Comparison of ENCODE assay signal across 30 cellular contexts in genomic region chr7:72292794-72293193, GRCh38.
"Had no signal": no experiment of that assay in that cellular context is flagged by ENCODE, and none has a peak within 500 bp of the region (broad histone marks: within the 10 kb centered on the region; RNA-seq: fewer than 3 reads in every experiment).

No MANE protein-coding gene starts in this region.

- H3K4me2 ChIP-seq: KMS-11 had no signal

- H3K9me3 ChIP-seq: ascending aorta had no signal

- H3K36me3 Mint-ChIP-seq: activated CD4-positive, alpha-beta memory T cell treated with anti-CD3 and anti-CD28 coated beads for 36 hours; activated naive CD4-positive, alpha-beta T cell treated with anti-CD3 and anti-CD28 coated beads, Interleukin-2, amount 50 U/mL, for 72 hours had no signal

- H3K4me3 ChIP-seq: ascending aorta, body of pancreas, SK-N-MC had no signal

- H3K27ac ChIP-seq: ascending aorta, body of pancreas, KMS-11, SK-N-MC had no signal

- DNase-seq: activated B cell treated with CpG ODN at 0.5 μM for 24 hours; activated CD4-positive, alpha-beta memory T cell treated with anti-CD3 and anti-CD28 coated beads for 36 hours; activated CD4-positive, alpha-beta T cell treated with anti-CD3 and anti-CD28 coated beads for 1 hour; activated CD4-positive, alpha-beta T cell treated with anti-CD3 and anti-CD28 coated beads, Interleukin-2, amount 10 ng/mL, durations not matched to agents 7 days and 5 days; activated CD8-positive, alpha-beta memory T cell treated with anti-CD3 and anti-CD28 coated beads for 24 hours; activated effector memory CD4-positive, alpha-beta T cell treated with anti-CD3 and anti-CD28 coated beads, Interleukin-2, amount 50 U/mL, for 16 hours; activated naive CD4-positive, alpha-beta T cell treated with Interleukin-2 at 50 U/mL for 16 hours; activated naive CD8-positive, alpha-beta T cell treated with anti-CD3 and anti-CD28 coated beads, Interleukin-2, amount 50 U/mL, for 24 hours; activated T-cell treated with anti-CD3 and anti-CD28 coated beads, Interleukin-2, amount 50 U/mL, for 4 hours; amniotic stem cell; body of pancreas; central memory CD4-positive, alpha-beta T cell; NCI-H1092; NCI-H1417; NCI-H1930; NCI-H2107; NCI-H345; NCI-H510A; NCI-H526 treated with DMSO at 0.1 percent for 48 hours; NK-92 treated with Interleukin-12 subunit alpha and Interleukin-12 subunit beta, amount 100 ng/mL, for 24 hours; OCI-M1; RPMI8226; T-helper 1 cell had no signal

- ATAC-seq: activated naive CD4-positive, alpha-beta T cell treated with anti-CD3 and anti-CD28 coated beads, Interleukin-2, amount 50 U/mL, for 72 hours; activated naive CD8-positive, alpha-beta T cell treated with anti-CD3 and anti-CD28 coated beads, Interleukin-2, amount 50 U/mL, for 24 hours; activated T-cell treated with anti-CD3 and anti-CD28 coated beads, Interleukin-2, amount 50 U/mL, for 4 hours; body of pancreas; Panc1; Right ventricle myocardium inferior had no signal

- H3K4me1 ChIP-seq: ascending aorta, body of pancreas had no signal

- H3K4me1 Mint-ChIP-seq: activated B cell treated with CpG ODN at 0.5 μM for 24 hours; activated CD4-positive, alpha-beta T cell treated with anti-CD3 and anti-CD28 coated beads, Interleukin-2, amount 10 ng/mL, durations not matched to agents 7 days and 5 days; activated naive CD8-positive, alpha-beta T cell treated with anti-CD3 and anti-CD28 coated beads, Interleukin-2, amount 50 U/mL, for 24 hours had no signal

- H3K36me3 ChIP-seq: ascending aorta had no signal

- H3K9me3 Mint-ChIP-seq: activated CD4-positive, alpha-beta T cell treated with anti-CD3 and anti-CD28 coated beads, Interleukin-2, amount 10 ng/mL, durations not matched to agents 7 days and 5 days had no signal

- H3K27ac Mint-ChIP-seq: activated B cell treated with CpG ODN at 0.5 μM for 24 hours; activated CD4-positive, alpha-beta memory T cell treated with anti-CD3 and anti-CD28 coated beads for 36 hours; activated CD4-positive, alpha-beta T cell treated with anti-CD3 and anti-CD28 coated beads, Interleukin-2, amount 10 ng/mL, durations not matched to agents 7 days and 5 days; activated naive CD4-positive, alpha-beta T cell treated with anti-CD3 and anti-CD28 coated beads, Interleukin-2, amount 50 U/mL, for 72 hours; activated naive CD8-positive, alpha-beta T cell treated with anti-CD3 and anti-CD28 coated beads, Interleukin-2, amount 50 U/mL, for 24 hours had no signal

- H3K27me3 ChIP-seq: ascending aorta, body of pancreas had no signal

- FAIRE-seq: bronchial epithelial cell had no signal

- H3K9ac ChIP-seq: KMS-11 had no signal

- H3K27me3 Mint-ChIP-seq: activated B cell treated with CpG ODN at 0.5 μM for 24 hours; activated CD4-positive, alpha-beta memory T cell treated with anti-CD3 and anti-CD28 coated beads for 36 hours; activated CD4-positive, alpha-beta T cell treated with anti-CD3 and anti-CD28 coated beads, Interleukin-2, amount 10 ng/mL, durations not matched to agents 7 days and 5 days; activated naive CD8-positive, alpha-beta T cell treated with anti-CD3 and anti-CD28 coated beads, Interleukin-2, amount 50 U/mL, for 24 hours had no signal

- H3K4me3 Mint-ChIP-seq: activated B cell treated with CpG ODN at 0.5 μM for 24 hours; activated CD4-positive, alpha-beta memory T cell treated with anti-CD3 and anti-CD28 coated beads for 36 hours; activated CD4-positive, alpha-beta T cell treated with anti-CD3 and anti-CD28 coated beads, Interleukin-2, amount 10 ng/mL, durations not matched to agents 7 days and 5 days; activated naive CD8-positive, alpha-beta T cell treated with anti-CD3 and anti-CD28 coated beads, Interleukin-2, amount 50 U/mL, for 24 hours; activated T-cell treated with anti-CD3 and anti-CD28 coated beads, Interleukin-2, amount 50 U/mL, for 4 hours had no signal
